In genomic region chr12:95943231-95943842, GRCh38 we compare ENCODE assay signal across 8 cellular contexts. TPM values are rescaled to one million over a fixed set of nuclear protein-coding genes. Genes with fewer than 3 reads are reported as not detected.
DNase-seq lines count a peak whose midpoint lies in the region; ATAC-seq and TF ChIP-seq lines count a peak whose summit lies in the region.

Gene AMDHD1 (plus strand): TSS chr12:95943331. CDS start chr12:95943399, 68 bp downstream.

- H3K9me2 ChIP-seq in PC-3 (replicated peaks; ENCODE audit: low read length): no peaks in the 10 kb centered on the region

- H3K9me3 ChIP-seq in PC-3 (ENCODE audit: low read length) (no peaks in the 10 kb centered on the region), neutrophil (no peaks in the 10 kb centered on the region), tibial nerve (no peaks in the 10 kb centered on the region)

- POLR2A ChIA-PET in BJ (lab: Charles Lee): no interaction called here
- POLR2A ChIA-PET in PC-3 (lab: Charles Lee; ENCODE audit: unreplicated experiment): interaction anchor here (0.5 to 0.7 kb wide), 2 partner anchors 8 to 122 kb away, joined by 3 to 6 read pairs; no protein-coding TSS in a partner anchor

- peak within 1 kb of the TSS; percentile 83 for H3K4me2 ChIP-seq in PC-3 (ENCODE audit: low read length)

- DNase-seq in BJ (ENCODE audit: low read depth) (no peak), GM19238 (ENCODE audit: insufficient read length, low spot score) (peak; percentile 47), PC-3 (peak; percentile 58), foreskin keratinocyte (no peak), tibial nerve (ENCODE audit: low spot score in 2 of 2) (peak in 1 of 2 donors; percentile 7)
- peak; percentile 50 for DNase-seq in activated effector memory CD4-positive, alpha-beta T cell treated with Interleukin-2 at 50 U/mL for 16 hours

- WGBS in tibial nerve, 2 donors: 1% methylated on average over 29 to 42 of the region's 48 CpGs

- H3K36me3 ChIP-seq in BJ (ENCODE audit: control insufficient read depth, insufficient read depth, low read length): no peaks in the 10 kb centered on the region
- no peaks in the 10 kb centered on the region for H3K36me3 ChIP-seq in PC-3 (ENCODE audit: low read depth, low read length)
- H3K36me3 ChIP-seq in neutrophil: no peaks in the 10 kb centered on the region
- H3K36me3 ChIP-seq in tibial nerve: no peaks in the 10 kb centered on the region

- H3K27me3 ChIP-seq in BJ (ENCODE audit: control insufficient read depth, insufficient read depth, low read length): no peaks in the 10 kb centered on the region
- no peaks in the 10 kb centered on the region for H3K27me3 ChIP-seq in PC-3 (ENCODE audit: low read length)
- peaks cover 13% of the 10 kb centered on the region for H3K27me3 ChIP-seq in foreskin keratinocyte
- H3K27me3 ChIP-seq in neutrophil: peaks cover 25% of the 10 kb centered on the region
- no peaks in the 10 kb centered on the region for H3K27me3 ChIP-seq in tibial nerve

- H3K79me2 ChIP-seq in PC-3 (ENCODE audit: low read length): no peaks in the 10 kb centered on the region

- TF ChIP-seq POLR2A in tibial nerve (IDR thresholded peaks at IDR 0.05): no peak

- ATAC-seq in HG03342 (IDR thresholded peaks at IDR 0.05; ENCODE audit: unreplicated experiment) (peak; percentile 54), PC-3 (peak; percentile 77), foreskin keratinocyte (peak; percentile 77)

- no peak for TF ChIP-seq EP300 in tibial nerve (IDR thresholded peaks at IDR 0.05)

- TF ChIP-seq CTCF in BJ (IDR thresholded peaks at IDR 0.05; ENCODE audit: insufficient read depth, low read depth, low read length) (peak; percentile 34; the same call in 1 of the 2 replicates), PC-3 (conservative IDR thresholded peaks at IDR 0.05; ENCODE audit: low read depth, low read length) (no peak; the same call in 1 of the 2 replicates), foreskin keratinocyte (conservative IDR thresholded peaks at IDR 0.05) (peak; percentile 36), neutrophil (IDR thresholded peaks at IDR 0.05) (no peak), tibial nerve (IDR thresholded peaks at IDR 0.05) (peak in 2 of 5 experiments; percentile 6 to 25)

- CTCF ChIA-PET in BJ (lab: Yijun Ruan, JAX): interaction anchor here (1.6 to 2.0 kb wide), 3 partner anchors 10 to 24 kb away, joined by 4 to 7 read pairs (median 5); no protein-coding TSS in a partner anchor
- CTCF ChIA-PET in PC-3 (lab: Charles Lee): interaction anchor here (1.8 kb wide), 1 partner anchor 16 kb away, joined by 6 read pairs; no protein-coding TSS in a partner anchor

- H4K20me1 ChIP-seq in PC-3 (ENCODE audit: low read length): no peaks in the 10 kb centered on the region

- peak within 1 kb of the TSS; percentile 95 for H2AFZ ChIP-seq in PC-3 (ENCODE audit: low read length)

- H3K4me1 ChIP-seq in PC-3 (ENCODE audit: insufficient read depth, low read length): 0 out of 2 replicates have a peak, but pooled peaks cover 9% of the 10 kb centered on the region
- no peaks in the 10 kb centered on the region for H3K4me1 ChIP-seq in foreskin keratinocyte
- peaks cover 10 to 12% of the 10 kb centered on the region in 2 experiments for H3K4me1 ChIP-seq in neutrophil (ENCODE audit: control insufficient read depth in 1 of 2, insufficient read depth in 1 of 2, low read depth in 1 of 2, low read length in 1 of 2)
- H3K4me1 ChIP-seq in tibial nerve: peaks cover 0 to 17% (median 5%) of the 10 kb centered on the region in 4 donors

- peak within 1 kb of the TSS; percentile 71 for H3K9ac ChIP-seq in PC-3 (ENCODE audit: low read length)

- H3K4me3 ChIP-seq in BJ (ENCODE audit: low read depth, low read length): peak within 1 kb of the TSS; percentile 53
- peak within 1 kb of the TSS; percentile 88 for H3K4me3 ChIP-seq in PC-3 (ENCODE audit: low read length)
- peak within 1 kb of the TSS; percentile 80 to 90 for H3K4me3 ChIP-seq in neutrophil (ENCODE audit: low read depth in 1 of 2, low read length in 1 of 2)
- H3K4me3 ChIP-seq in tibial nerve: peak within 1 kb of the TSS; percentile 64 to 96 (median 84)

- no TSS peak for BruUV-seq in PC-3 (replicated peaks; lab: Mats Ljungman, UMichigan)

- no peaks in the 10 kb centered on the region for H3F3A ChIP-seq in PC-3 (ENCODE audit: low read length, unreplicated experiment)

- H3K27ac ChIP-seq in PC-3 (ENCODE audit: low read length) (no peak within 1 kb of the TSS), foreskin keratinocyte (peak within 1 kb of the TSS; percentile 51), neutrophil (peak within 1 kb of the TSS; percentile 41), tibial nerve (peak within 1 kb of the TSS; percentile 67 to 86 (median 80))

- intact Hi-C loops in PC-3 (cut with micrococcal nuclease): no loop called here

RNA-seq across cellular contexts. Expression of gene AMDHD1, which starts in this region (rescaled TPM):
- 0.09 TPM in 2 replicates for polyA plus RNA-seq in BJ (2011; rRNA removed)
- polyA minus RNA-seq in BJ (2011; rRNA and poly(A)+ RNA removed): not detected in 2 replicates
- total RNA-seq in PC-3 (2014; rRNA removed): 0.80 and 1.5 TPM in 2 replicates
- 0.14 and 0.37 TPM in 2 replicates for total RNA-seq in foreskin keratinocyte
- polyA plus RNA-seq in foreskin keratinocyte: 0.12 and 0.14 TPM in 2 replicates
- total RNA-seq in tibial nerve: 1 to 10 TPM in 2 of 4 donors, not detected in 2; 2.0 to 2.1 TPM

Comparison
In these comparisons a context has a peak if more than half of its experiments do, and no peak if none do; other contexts are left out.
1. Peak in ATAC-seq and H3K27ac ChIP-seq in foreskin keratinocyte; RNA of the gene not detected or under 1 TPM.
2. DNase-seq: peak in GM19238 (single experiment), PC-3 (single experiment) and activated effector memory CD4-positive, alpha-beta T cell treated with Interleukin-2 at 50 U/mL for 16 hours (single experiment); none in BJ (single experiment) and foreskin keratinocyte (0 of 2).
3. CTCF ChIP-seq: peak in BJ (single experiment) and foreskin keratinocyte (single experiment); none in PC-3 (single experiment) and neutrophil (single experiment).
4. Peak in every context shown above with its lines, with median percentiles within 50 percentile points of each other: H3K4me3 ChIP-seq and ATAC-seq.